Comparison of ENCODE assay signal across 30 cellular contexts in the genomic region with DNA sequence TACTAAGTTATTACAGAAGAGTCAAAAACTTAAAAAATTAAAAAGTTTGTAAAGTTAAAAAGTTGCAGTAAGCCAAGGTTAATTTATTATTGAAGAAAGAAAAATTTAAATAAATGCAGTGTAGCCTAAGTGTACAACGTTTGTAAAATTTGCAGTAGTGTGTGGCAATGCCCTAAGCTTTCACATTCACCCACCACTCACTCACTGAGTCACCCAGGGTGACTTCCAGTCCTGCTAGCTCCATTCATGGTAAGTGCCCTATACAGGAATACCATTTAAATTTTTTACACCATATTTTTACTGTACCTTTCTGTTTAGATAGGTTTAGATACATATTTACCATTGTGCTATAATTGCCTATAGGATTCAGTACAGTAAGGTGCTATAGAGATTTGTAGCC.
DNase-seq lines count a peak whose midpoint lies in the region; ATAC-seq and TF ChIP-seq lines count a peak whose summit lies in the region.
"Had no signal": no experiment of that assay in that cellular context is flagged by ENCODE, and none has a peak within 500 bp of the region (broad histone marks: within the 10 kb centered on the region; RNA-seq: fewer than 3 reads in every experiment).

No MANE protein-coding gene starts in this region.

- H3K4me3 Mint-ChIP-seq in CD14-positive monocyte, result no peak overlapping the region
- no peak overlapping the region for H3K4me3 Mint-ChIP-seq in activated naive CD4-positive, alpha-beta T cell treated with anti-CD3 and anti-CD28 coated beads, Interleukin-2, amount 10 ng/mL, durations not matched to agents 7 days and 5 days
- H3K4me3 Mint-ChIP-seq: activated naive CD4-positive, alpha-beta T cell treated with anti-CD3 and anti-CD28 coated beads, Interleukin-2, amount 50 U/mL, for 24 hours; activated T-helper 1 cell treated with anti-CD3 and anti-CD28 coated beads, Interleukin-12 subunit alpha, Interleukin-12 subunit beta, Interleukin-2, Interleukin-4 antibody, amounts not matched to agents 30 ng/mL and 10 ng/mL and 1 ng/mL, durations not matched to agents 14 hours and 24 hours and 36 hours; CD4-positive, alpha-beta T cell; GM23338; neural progenitor cell; stimulated activated memory B cell treated with anti-CD40 and anti-IgM and Interleukin-4, amounts not matched to agents 10 μg/mL and 1 μg/mL and 100 μg/mL, for 72 hours had no signal

- peak; percentile 54; the same call in 1 of the 3 replicates for ATAC-seq in RWPE2 (ENCODE audit: low read depth)
- ATAC-seq: GM23338; heart left ventricle; HepG2; right lobe of liver; stimulated activated memory B cell treated with anti-CD40 and anti-IgM and Interleukin-4, amounts not matched to agents 10 μg/mL and 1 μg/mL and 100 μg/mL, for 72 hours had no signal

- H3K9me3 Mint-ChIP-seq in CD14-positive monocyte, result no peaks in the 10 kb centered on the region
- no peaks in the 10 kb centered on the region for H3K9me3 Mint-ChIP-seq in activated naive CD4-positive, alpha-beta T cell treated with anti-CD3 and anti-CD28 coated beads, Interleukin-2, amount 10 ng/mL, durations not matched to agents 7 days and 5 days
- H3K9me3 Mint-ChIP-seq: activated naive CD4-positive, alpha-beta T cell treated with anti-CD3 and anti-CD28 coated beads, Interleukin-2, amount 50 U/mL, for 24 hours; activated T-helper 1 cell treated with anti-CD3 and anti-CD28 coated beads, Interleukin-12 subunit alpha, Interleukin-12 subunit beta, Interleukin-2, Interleukin-4 antibody, amounts not matched to agents 30 ng/mL and 10 ng/mL and 1 ng/mL, durations not matched to agents 14 hours and 24 hours and 36 hours; CD4-positive, alpha-beta T cell; GM23338; neural progenitor cell; stimulated activated memory B cell treated with anti-CD40 and anti-IgM and Interleukin-4, amounts not matched to agents 10 μg/mL and 1 μg/mL and 100 μg/mL, for 72 hours had no signal

- H3K27ac Mint-ChIP-seq in CD14-positive monocyte, result no peak overlapping the region
- H3K27ac Mint-ChIP-seq in activated naive CD4-positive, alpha-beta T cell treated with anti-CD3 and anti-CD28 coated beads, Interleukin-2, amount 10 ng/mL, durations not matched to agents 7 days and 5 days, result no peak overlapping the region
- H3K27ac Mint-ChIP-seq: activated naive CD4-positive, alpha-beta T cell treated with anti-CD3 and anti-CD28 coated beads, Interleukin-2, amount 50 U/mL, for 24 hours; activated T-helper 1 cell treated with anti-CD3 and anti-CD28 coated beads, Interleukin-12 subunit alpha, Interleukin-12 subunit beta, Interleukin-2, Interleukin-4 antibody, amounts not matched to agents 30 ng/mL and 10 ng/mL and 1 ng/mL, durations not matched to agents 14 hours and 24 hours and 36 hours; CD4-positive, alpha-beta T cell; GM23338; neural progenitor cell; stimulated activated memory B cell treated with anti-CD40 and anti-IgM and Interleukin-4, amounts not matched to agents 10 μg/mL and 1 μg/mL and 100 μg/mL, for 72 hours had no signal

- intact Hi-C loops in CD14-positive monocyte (cut with micrococcal nuclease), result loop anchor here in 1 of 2 donors (10.0 kb wide), 1 partner anchor 85 kb away; the partner anchor contains the start of gene CTH

- no peaks in the 10 kb centered on the region for H3K27me3 ChIP-seq in RWPE2 (ENCODE audit: insufficient read depth, poor library complexity, severe bottlenecking)
- H3K27me3 ChIP-seq: heart left ventricle, neural progenitor cell, right lobe of liver, suprapubic skin had no signal

- TF ChIP-seq CTCF in RWPE2 (IDR thresholded peaks at IDR 0.05; ENCODE audit: poor library complexity, severe bottlenecking), result no peak
- TF ChIP-seq CTCF in CD14-positive monocyte (IDR thresholded peaks at IDR 0.05), result no peak

- H3K9me3 ChIP-seq in RWPE2 (ENCODE audit: severe bottlenecking), result no peaks in the 10 kb centered on the region
- H3K9me3 ChIP-seq: heart left ventricle, right lobe of liver, SK-N-SH, suprapubic skin had no signal

- no peak overlapping the region for H3K4me3 ChIP-seq in RWPE2 (ENCODE audit: severe bottlenecking)
- H3K4me3 ChIP-seq: GM12878, GM23338, heart left ventricle, neural progenitor cell, right lobe of liver, suprapubic skin had no signal

- no peaks in the 10 kb centered on the region for H3K36me3 ChIP-seq in RWPE2 (ENCODE audit: low read depth)
- H3K36me3 ChIP-seq: heart left ventricle, neural progenitor cell, right lobe of liver, suprapubic skin had no signal

- H3K27ac ChIP-seq in RWPE2 (ENCODE audit: poor library complexity, severe bottlenecking), result no peak overlapping the region
- H3K27ac ChIP-seq: epithelial cell of prostate, heart left ventricle, neural progenitor cell, parathyroid adenoma, right lobe of liver, RWPE1, suprapubic skin had no signal

- H3K27me3 Mint-ChIP-seq in CD14-positive monocyte (ENCODE audit: low read depth in 3 of 3), result peaks cover 0 to under 1% (median 0%) of the 10 kb centered on the region in 3 donors
- peaks cover 5% of the 10 kb centered on the region for H3K27me3 Mint-ChIP-seq in activated naive CD4-positive, alpha-beta T cell treated with anti-CD3 and anti-CD28 coated beads, Interleukin-2, amount 10 ng/mL, durations not matched to agents 7 days and 5 days
- H3K27me3 Mint-ChIP-seq: stimulated activated memory B cell treated with anti-CD40 and anti-IgM and Interleukin-4, amounts not matched to agents 10 μg/mL and 1 μg/mL and 100 μg/mL, for 72 hours had no signal

- peaks cover 2% of the 10 kb centered on the region for H3K4me1 Mint-ChIP-seq in CD14-positive monocyte
- no peaks in the 10 kb centered on the region for H3K4me1 Mint-ChIP-seq in activated naive CD4-positive, alpha-beta T cell treated with anti-CD3 and anti-CD28 coated beads, Interleukin-2, amount 10 ng/mL, durations not matched to agents 7 days and 5 days
- H3K4me1 Mint-ChIP-seq: activated naive CD4-positive, alpha-beta T cell treated with anti-CD3 and anti-CD28 coated beads, Interleukin-2, amount 50 U/mL, for 24 hours; GM23338; neural progenitor cell; stimulated activated memory B cell treated with anti-CD40 and anti-IgM and Interleukin-4, amounts not matched to agents 10 μg/mL and 1 μg/mL and 100 μg/mL, for 72 hours had no signal

- no peaks in the 10 kb centered on the region for H3K4me1 ChIP-seq in RWPE2 (ENCODE audit: insufficient read depth, poor library complexity, severe bottlenecking)
- H3K4me1 ChIP-seq: neural progenitor cell, parathyroid adenoma, right lobe of liver, suprapubic skin had no signal

- CTCF ChIA-PET in activated naive CD4-positive, alpha-beta T cell treated with anti-CD3 and anti-CD28 coated beads, Interleukin-2, amount 10 ng/mL, durations not matched to agents 7 days and 5 days (lab: Charles Lee), result no interaction called here

- H3K36me3 Mint-ChIP-seq in CD14-positive monocyte, result no peaks in the 10 kb centered on the region
- H3K36me3 Mint-ChIP-seq in activated naive CD4-positive, alpha-beta T cell treated with anti-CD3 and anti-CD28 coated beads, Interleukin-2, amount 10 ng/mL, durations not matched to agents 7 days and 5 days, result no peaks in the 10 kb centered on the region
- H3K36me3 Mint-ChIP-seq: activated naive CD4-positive, alpha-beta T cell treated with anti-CD3 and anti-CD28 coated beads, Interleukin-2, amount 50 U/mL, for 24 hours; neural progenitor cell; stimulated activated memory B cell treated with anti-CD40 and anti-IgM and Interleukin-4, amounts not matched to agents 10 μg/mL and 1 μg/mL and 100 μg/mL, for 72 hours had no signal

- DNase-seq in ELR (ENCODE audit: low read depth) (peak; percentile 52), HT1080 (ENCODE audit: low read depth) (peak; percentile 44), RWPE2 (ENCODE audit: low spot score) (no peak), glomerular visceral epithelial cell (ENCODE audit: extremely low spot score) (peak; percentile 29), CD14-positive monocyte (ENCODE audit: low spot score) (no peak), hypothalamus (lab: John Stamatoyannopoulos, UW) (no peak)
- DNase-seq in activated naive CD4-positive, alpha-beta T cell treated with anti-CD3 and anti-CD28 coated beads, Interleukin-2, amount 10 ng/mL, durations not matched to agents 7 days and 5 days, result no peak
- DNase-seq: activated CD4-positive, alpha-beta T cell treated with anti-CD3 and anti-CD28 coated beads for 48 hours; CD4-positive, alpha-beta T cell; effector CD4-positive, alpha-beta T cell; heart left ventricle; Karpas-422; NCI-H1105 treated with DMSO at 0.1 percent for 48 hours; NCI-H2029; right lobe of liver; SK-N-SH; stimulated activated CD4-positive, alpha-beta T cell treated with anti-CD3 and anti-CD28 coated beads, Interleukin-12 subunit alpha, Interleukin-12 subunit beta, amount 100 ng/mL, for 4 hours; stimulated activated CD4-positive, alpha-beta T cell treated with anti-CD3 and anti-CD28 coated beads, Interleukin-4, amount 100 ng/mL, for 1 hour; T-helper 2 cell had no signal

Comparison
In these comparisons a context has a peak if more than half of its experiments do, and no peak if none do; other contexts are left out.
1. DNase-seq: peak in ELR (single experiment), HT1080 (single experiment) and glomerular visceral epithelial cell (single experiment); none in RWPE2 (single experiment), CD14-positive monocyte (single experiment), hypothalamus (0 of 51) and activated naive CD4-positive, alpha-beta T cell treated with anti-CD3 and anti-CD28 coated beads, Interleukin-2, amount 10 ng/mL, durations not matched to agents 7 days and 5 days (single experiment).